In the genomic region with DNA sequence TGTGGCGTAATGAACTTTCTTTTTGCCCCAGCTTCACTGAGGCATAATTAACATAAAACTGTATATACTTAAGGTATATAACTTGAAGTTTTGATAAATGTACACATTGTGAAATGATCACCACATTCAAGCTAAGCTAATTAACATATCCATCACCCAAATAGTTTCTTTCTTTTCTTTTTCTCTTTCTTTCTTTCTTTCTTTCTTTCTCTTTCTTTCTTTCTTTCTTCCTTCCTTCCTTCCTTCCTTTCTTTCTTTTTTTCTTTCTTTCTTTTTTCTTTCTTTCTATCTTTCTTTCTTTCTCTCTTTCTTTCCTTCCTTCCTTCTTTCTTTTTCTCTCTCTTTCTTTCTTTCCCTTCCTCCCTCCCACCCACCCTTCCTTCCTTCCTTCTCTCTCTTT, we compare ENCODE assay signal across 31 cellular contexts.
"Had no signal": no experiment of that assay in that cellular context is flagged by ENCODE, and none has a peak within 500 bp of the region (broad histone marks: within the 10 kb centered on the region; RNA-seq: fewer than 3 reads in every experiment).

No MANE protein-coding gene starts in this region.

- DNase-seq: hypothalamus; immature natural killer cell; kidney; left colon; left lung; lower lobe of right lung; mammary epithelial cell; mesenchymal stem cell; naive thymus-derived CD8-positive, alpha-beta T cell; nucleus accumbens; pancreas; posterior cingulate gyrus; retina; right cardiac atrium; sigmoid colon; small intestine; stimulated activated CD4-positive, alpha-beta T cell treated with anti-CD3 and anti-CD28 coated beads, Interleukin-1b, Interleukin-23, amount 100 ng/mL, for 48 hours; stimulated activated CD4-positive, alpha-beta T cell treated with anti-CD3 and anti-CD28 coated beads, Interleukin-2, amount 100 ng/mL, for 48 hours; stimulated activated CD4-positive, alpha-beta T cell treated with anti-CD3 and anti-CD28 coated beads, Interleukin-4, amount 100 ng/mL, for 4 hours; stimulated activated CD8-positive, alpha-beta memory T cell treated with anti-CD3 and anti-CD28 coated beads, Interleukin-4, amount 100 ng/mL, for 48 hours; stimulated activated naive CD4-positive, alpha-beta T cell treated with Interleukin-2 at 50 U/mL for 16 hours; stimulated activated naive CD8-positive, alpha-beta T cell treated with anti-CD3 and anti-CD28 coated beads, Interleukin-15, amount 100 ng/mL, for 72 hours; substantia nigra; uterus had no signal

- H3K27me3 Mint-ChIP-seq: stimulated activated naive CD8-positive, alpha-beta T cell treated with anti-CD3 and anti-CD28 coated beads, Interleukin-15, amount 100 ng/mL, for 72 hours; type B pancreatic cell had no signal

- H3K4me3 ChIP-seq: left lung, lower lobe of right lung, pancreas, prostate gland, sigmoid colon, tibial nerve, uterus had no signal

- H3K9me3 ChIP-seq: left lung, lower lobe of right lung, pancreas, prostate gland, sigmoid colon, tibial nerve, uterus had no signal

- H3K36me3 ChIP-seq: left lung, lower lobe of right lung, pancreas, prostate gland, sigmoid colon, tibial nerve, uterus had no signal

- H3K36me3 Mint-ChIP-seq: immature natural killer cell; naive thymus-derived CD8-positive, alpha-beta T cell; stimulated activated memory B cell treated with anti-CD40 and anti-IgM and Interleukin-4, amounts not matched to agents 10 μg/mL and 1 μg/mL and 100 μg/mL, for 72 hours; type B pancreatic cell had no signal

- ATAC-seq: left colon; left lung; lower lobe of right lung; naive thymus-derived CD8-positive, alpha-beta T cell; pancreas; right cardiac atrium; stimulated activated memory B cell treated with anti-CD40 and anti-IgM and Interleukin-4, amounts not matched to agents 10 μg/mL and 1 μg/mL and 100 μg/mL, for 72 hours; stimulated activated naive CD8-positive, alpha-beta T cell treated with anti-CD3 and anti-CD28 coated beads, Interleukin-15, amount 100 ng/mL, for 72 hours had no signal

- H3K27ac ChIP-seq: left lung, lower lobe of right lung, pancreas, prostate gland, sigmoid colon, uterus had no signal

- H3K4me1 Mint-ChIP-seq: immature natural killer cell; naive thymus-derived CD8-positive, alpha-beta T cell; stimulated activated memory B cell treated with anti-CD40 and anti-IgM and Interleukin-4, amounts not matched to agents 10 μg/mL and 1 μg/mL and 100 μg/mL, for 72 hours; stimulated activated naive CD8-positive, alpha-beta T cell treated with anti-CD3 and anti-CD28 coated beads, Interleukin-15, amount 100 ng/mL, for 72 hours had no signal

- H3K4me3 Mint-ChIP-seq: immature natural killer cell; naive thymus-derived CD8-positive, alpha-beta T cell; nephron; neural crest cell; stimulated activated memory B cell treated with anti-CD40 and anti-IgM and Interleukin-4, amounts not matched to agents 10 μg/mL and 1 μg/mL and 100 μg/mL, for 72 hours; stimulated activated naive CD8-positive, alpha-beta T cell treated with anti-CD3 and anti-CD28 coated beads, Interleukin-15, amount 100 ng/mL, for 72 hours; type B pancreatic cell had no signal

- H3K4me1 ChIP-seq: prostate gland had no signal

- H3K9me3 Mint-ChIP-seq: immature natural killer cell; nephron; stimulated activated memory B cell treated with anti-CD40 and anti-IgM and Interleukin-4, amounts not matched to agents 10 μg/mL and 1 μg/mL and 100 μg/mL, for 72 hours had no signal

- FAIRE-seq: islet of Langerhans, kidney had no signal

- H3K27me3 ChIP-seq: left lung, pancreas, sigmoid colon, tibial nerve, uterus had no signal

- H3K27ac Mint-ChIP-seq: immature natural killer cell; naive thymus-derived CD8-positive, alpha-beta T cell; nephron; stimulated activated memory B cell treated with anti-CD40 and anti-IgM and Interleukin-4, amounts not matched to agents 10 μg/mL and 1 μg/mL and 100 μg/mL, for 72 hours; stimulated activated naive CD8-positive, alpha-beta T cell treated with anti-CD3 and anti-CD28 coated beads, Interleukin-15, amount 100 ng/mL, for 72 hours; type B pancreatic cell had no signal
